Comparison of ENCODE assay signal across 21 cellular contexts in genomic region chr9:9091387-9091786, GRCh38.
"Had no signal": no experiment of that assay in that cellular context is flagged by ENCODE, and none has a peak within 500 bp of the region (broad histone marks: within the 10 kb centered on the region; RNA-seq: fewer than 3 reads in every experiment).

No MANE protein-coding gene starts in this region.

- H3K27me3 Mint-ChIP-seq: activated naive CD8-positive, alpha-beta T cell treated with anti-CD3 and anti-CD28 coated beads, Interleukin-2, amount 50 U/mL, for 24 hours; activated T-helper 17 cell treated with anti-CD3 and anti-CD28 coated beads, Interleukin-2, amount 50 U/mL, for 72 hours had no signal

- ATAC-seq: activated naive CD8-positive, alpha-beta T cell treated with anti-CD3 and anti-CD28 coated beads, Interleukin-2, amount 50 U/mL, for 24 hours; activated T-helper 17 cell treated with anti-CD3 and anti-CD28 coated beads, Interleukin-2, amount 50 U/mL, for 72 hours; lower lobe of right lung; psoas muscle; upper lobe of right lung had no signal

- H3K4me1 Mint-ChIP-seq: activated naive CD8-positive, alpha-beta T cell treated with anti-CD3 and anti-CD28 coated beads, Interleukin-2, amount 50 U/mL, for 24 hours; activated T-helper 17 cell treated with anti-CD3 and anti-CD28 coated beads, Interleukin-2, amount 50 U/mL, for 72 hours; mesothelial cell of epicardium; nephron progenitor cell had no signal

- H3K36me3 Mint-ChIP-seq: mesothelial cell of epicardium had no signal

- H3K27ac Mint-ChIP-seq: activated naive CD8-positive, alpha-beta T cell treated with anti-CD3 and anti-CD28 coated beads, Interleukin-2, amount 50 U/mL, for 24 hours; activated T-helper 17 cell treated with anti-CD3 and anti-CD28 coated beads, Interleukin-2, amount 50 U/mL, for 72 hours; mesothelial cell of epicardium; nephron progenitor cell had no signal

- H3K4me3 ChIP-seq: ascending aorta, coronary artery, lower lobe of right lung, psoas muscle, sigmoid colon, stomach, thoracic aorta, upper lobe of right lung had no signal

- H3K4me1 ChIP-seq: ascending aorta, lower lobe of right lung, psoas muscle, sigmoid colon, stomach, upper lobe of right lung had no signal

- H3K27ac ChIP-seq: ascending aorta, coronary artery, lower lobe of right lung, psoas muscle, sigmoid colon, stomach, thoracic aorta, upper lobe of right lung had no signal

- H3K9me3 ChIP-seq: ascending aorta, psoas muscle, sigmoid colon, stomach, thoracic aorta, upper lobe of right lung had no signal

- H3K27me3 ChIP-seq: ascending aorta, sigmoid colon, stomach, upper lobe of right lung had no signal

- DNase-seq: activated CD4-positive, alpha-beta T cell treated with anti-CD3 and anti-CD28 coated beads, Interleukin-2, amount 50 U/mL, for 4 hours; activated CD4-positive, CD25-positive, alpha-beta regulatory T cell treated with anti-CD3 and anti-CD28 coated beads, Interleukin-2, amount 50 U/mL, for 72 hours; activated naive CD4-positive, alpha-beta T cell treated with Interleukin-2 at 50 U/mL for 16 hours; activated naive CD8-positive, alpha-beta T cell treated with anti-CD3 and anti-CD28 coated beads, Interleukin-2, amount 50 U/mL, for 24 hours; caudate nucleus; foreskin melanocyte; lower lobe of right lung; nephron progenitor cell; psoas muscle; sigmoid colon; stimulated activated CD4-positive, alpha-beta T cell treated with anti-CD3 and anti-CD28 coated beads, Interleukin-12 subunit alpha, Interleukin-12 subunit beta, amount 100 ng/mL, for 4 hours; stimulated activated CD4-positive, alpha-beta T cell treated with anti-CD3 and anti-CD28 coated beads, Interleukin-2, amount 100 ng/mL, for 24 hours; stomach; T-helper 1 cell; T1000; upper lobe of right lung had no signal

- H3K4me3 Mint-ChIP-seq: activated naive CD8-positive, alpha-beta T cell treated with anti-CD3 and anti-CD28 coated beads, Interleukin-2, amount 50 U/mL, for 24 hours; activated T-helper 17 cell treated with anti-CD3 and anti-CD28 coated beads, Interleukin-2, amount 50 U/mL, for 72 hours; mesothelial cell of epicardium; nephron progenitor cell had no signal

- H3K36me3 ChIP-seq: ascending aorta, lower lobe of right lung, sigmoid colon, stomach, thoracic aorta, upper lobe of right lung had no signal
